21 cellular contexts compared by ENCODE assay signal in genomic region chr1:221644176-221644510, GRCh38.
DNase-seq lines count a peak whose midpoint lies in the region; ATAC-seq and TF ChIP-seq lines count a peak whose summit lies in the region.
"Had no signal": no experiment of that assay in that cellular context is flagged by ENCODE, and none has a peak within 500 bp of the region (broad histone marks: within the 10 kb centered on the region; RNA-seq: fewer than 3 reads in every experiment).

No MANE protein-coding gene starts in this region.

- H3K27me3 Mint-ChIP-seq in T-helper 17 cell: no peaks in the 10 kb centered on the region

- H3K4me3 ChIP-seq in GM06990 (replicated peaks; ENCODE audit: low read depth, low read length) (no peak overlapping the region), PC-9 (no peak overlapping the region)
- H3K4me3 ChIP-seq: left ventricle myocardium inferior had no signal

- POLR2A ChIA-PET in PC-9 (lab: Charles Lee; ENCODE audit: unreplicated experiment): no interaction called here

- no peak overlapping the region for H3K4me3 Mint-ChIP-seq in T-helper 17 cell
- H3K4me3 Mint-ChIP-seq: activated CD4-positive, alpha-beta T cell treated with anti-CD3 and anti-CD28 coated beads, Interleukin-2, amount 10 ng/mL, durations not matched to agents 24 days and 14 days; activated T-cell treated with anti-CD3 and anti-CD28 coated beads, Interleukin-2, amount 50 U/mL, for 24 hours; CD14-positive monocyte had no signal

- intact Hi-C loops in PC-9 (cut with micrococcal nuclease; ENCODE audit: unreplicated experiment): no loop called here
- intact Hi-C loops in posterior cingulate gyrus (cut with DNase I): no loop called here

- no peak overlapping the region for H3K27ac ChIP-seq in PC-9
- H3K27ac ChIP-seq: left ventricle myocardium inferior had no signal

- H3K79me2 ChIP-seq in PC-9 (ENCODE audit: low read depth): no peaks in the 10 kb centered on the region

- H3K36me3 ChIP-seq in GM06990 (ENCODE audit: control insufficient read depth, insufficient read depth, low read length) (no peaks in the 10 kb centered on the region), PC-9 (ENCODE audit: low read depth) (no peaks in the 10 kb centered on the region)
- H3K36me3 ChIP-seq: left ventricle myocardium inferior had no signal

- ATAC-seq in GM19351 (IDR thresholded peaks at IDR 0.05; ENCODE audit: unreplicated experiment) (peak; percentile 13), HG02642 (IDR thresholded peaks at IDR 0.05; ENCODE audit: poor library complexity, unreplicated experiment) (peak; percentile 5), HG03342 (IDR thresholded peaks at IDR 0.05; ENCODE audit: unreplicated experiment) (peak; percentile 26), T-helper 17 cell (no peak)

- no TSS peak for BruUV-seq in PC-9 (replicated peaks; lab: Mats Ljungman, UMichigan)

- H3K27me3 ChIP-seq in GM06990 (replicated peaks; ENCODE audit: control insufficient read depth, insufficient read depth, low read length) (no peaks in the 10 kb centered on the region), PC-9 (ENCODE audit: insufficient read depth, low read depth) (no peaks in the 10 kb centered on the region)

- H3K4me2 ChIP-seq in PC-9: no peak overlapping the region

- H3K4me1 Mint-ChIP-seq in T-helper 17 cell: no peaks in the 10 kb centered on the region
- H3K4me1 Mint-ChIP-seq: activated CD4-positive, alpha-beta T cell treated with anti-CD3 and anti-CD28 coated beads, Interleukin-2, amount 10 ng/mL, durations not matched to agents 24 days and 14 days had no signal

- H3K9me3 ChIP-seq in PC-9 (ENCODE audit: insufficient read depth, low read depth): no peaks in the 10 kb centered on the region
- H3K9me3 ChIP-seq in T-helper 17 cell (ENCODE audit: control insufficient read depth, low read length, poor library complexity, severe bottlenecking): no peaks in the 10 kb centered on the region
- H3K9me3 ChIP-seq: left ventricle myocardium inferior had no signal

- no peaks in the 10 kb centered on the region for H4K20me1 ChIP-seq in PC-9 (ENCODE audit: insufficient read depth)

- H3K9me2 ChIP-seq in PC-9 (ENCODE audit: insufficient read depth): peaks cover 5% of the 10 kb centered on the region; the same call in 1 of the 2 replicates

- H3K36me3 Mint-ChIP-seq in T-helper 17 cell (ENCODE audit: low read depth): no peaks in the 10 kb centered on the region
- H3K36me3 Mint-ChIP-seq: CD14-positive monocyte had no signal

- no peaks in the 10 kb centered on the region for H3F3A ChIP-seq in PC-9 (ENCODE audit: insufficient read depth, low read depth)

- CTCF ChIA-PET in PC-9 (lab: Charles Lee): no interaction called here

- H3K27ac Mint-ChIP-seq in T-helper 17 cell: no peak overlapping the region
- H3K27ac Mint-ChIP-seq: activated CD4-positive, alpha-beta T cell treated with anti-CD3 and anti-CD28 coated beads, Interleukin-2, amount 10 ng/mL, durations not matched to agents 24 days and 14 days; activated T-cell treated with anti-CD3 and anti-CD28 coated beads, Interleukin-2, amount 50 U/mL, for 24 hours; CD14-positive monocyte had no signal

- TF ChIP-seq CTCF in GM06990 (IDR thresholded peaks at IDR 0.05; ENCODE audit: insufficient read depth, low read length, poor library complexity, severe bottlenecking): no peak
- no peak for TF ChIP-seq CTCF in PC-9 (conservative IDR thresholded peaks at IDR 0.05)

- peak; percentile 9 for DNase-seq in GM06990 (ENCODE audit: extremely low read depth, insufficient read length)
- no peak for DNase-seq in HUDEP-2 (lab: John Stamatoyannopoulos, UW; ENCODE audit: unreplicated experiment in 76 of 76)
- DNase-seq in PC-9: no peak
- no peak for DNase-seq in posterior cingulate gyrus
- no peak for DNase-seq in T-helper 17 cell
- DNase-seq: 8988T; activated CD4-positive, alpha-beta T cell treated with anti-CD3 and anti-CD28 coated beads, Interleukin-2, amount 10 ng/mL, durations not matched to agents 24 days and 14 days; activated T-cell treated with anti-CD3 and anti-CD28 coated beads, Interleukin-2, amount 50 U/mL, for 24 hours; central memory CD4-positive, alpha-beta T cell; DMS79; foreskin melanocyte; Karpas-422; left ventricle myocardium inferior; NCI-H1105 treated with DMSO at 0.1 percent for 48 hours; NCI-H226; SIG-M5; T-helper 9 cell had no signal

- H2AFZ ChIP-seq in PC-9: no peak overlapping the region

- H3K4me1 ChIP-seq in PC-9 (replicated peaks; ENCODE audit: insufficient read depth): no peaks in the 10 kb centered on the region
- H3K4me1 ChIP-seq: left ventricle myocardium inferior had no signal
